Comparison of ENCODE assay signal across 8 cellular contexts in genomic region chr14:89399594-89400068, GRCh38. TPM values are rescaled to one million over a fixed set of nuclear protein-coding genes. Genes with fewer than 3 reads are reported as not detected.
A peak's percentile ranks its signal among the peaks of the same experiment; 100 is the strongest.
DNase-seq lines count a peak whose midpoint lies in the region; ATAC-seq and TF ChIP-seq lines count a peak whose summit lies in the region.

No MANE protein-coding gene starts in this region.

- H3K36me3 ChIP-seq in lower lobe of right lung: peaks cover 12% of the 10 kb centered on the region

- TF ChIP-seq CTCF in brain (conservative IDR thresholded peaks at IDR 0.05) (no peak), lower lobe of right lung (IDR thresholded peaks at IDR 0.05) (no peak)

- peaks cover 36% of the 10 kb centered on the region for H3K4me1 ChIP-seq in lower lobe of right lung

- DNase-seq in Ammon's horn (ENCODE audit: low spot score) (peak; percentile 38), MV-4-11 (lab: John Stamatoyannopoulos, UW) (peak; percentile 61), lower lobe of right lung (no peak), T-helper 9 cell (no peak), kidney glomerular epithelial cell (lab: John Stamatoyannopoulos, UW) (no peak)

- H3K9me3 ChIP-seq in lower lobe of right lung: no peaks in the 10 kb centered on the region

- peaks cover 0 to 3% (median 0%) of the 10 kb centered on the region in 5 experiments for H3K9me3 Mint-ChIP-seq in brain

- no peak overlapping the region for H3K4me3 ChIP-seq in lower lobe of right lung

- intact Hi-C loops in lower lobe of right lung (cut with DNase I): loop anchor here (10.0 kb wide), 1 partner anchor 45 kb away; no protein-coding TSS in a partner anchor

- no peaks in the 10 kb centered on the region for H3K27me3 Mint-ChIP-seq in brain

- H3K27ac ChIP-seq in lower lobe of right lung: no peak overlapping the region

- peak overlapping the region; percentile 78 to 96 (median 90) for H3K27ac Mint-ChIP-seq in brain

- peaks cover 48% of the 10 kb centered on the region for H3K36me3 Mint-ChIP-seq in brain

- H3K27me3 ChIP-seq in lower lobe of right lung (ENCODE audit: low read depth): no peaks in the 10 kb centered on the region

- peak overlapping the region; percentile 60 to 78 (median 72) for H3K4me3 Mint-ChIP-seq in brain

- ATAC-seq in lower lobe of right lung: peak; percentile 42 to 47
- ATAC-seq in HG02759 (IDR thresholded peaks at IDR 0.05; ENCODE audit: unreplicated experiment): no peak
- no peak for ATAC-seq in HG02885 (IDR thresholded peaks at IDR 0.05; ENCODE audit: poor library complexity, unreplicated experiment)

- peaks cover 81% of the 10 kb centered on the region for H3K4me1 Mint-ChIP-seq in brain

RNA-seq across cellular contexts. Expression of gene FOXN3, which starts 17.4 kb away (rescaled TPM):
- polyA plus RNA-seq in brain (ENCODE audit: insufficient read depth, low read depth, low replicate concordance): 46.4 TPM
- 116 TPM for total RNA-seq in lower lobe of right lung

Comparison
In these comparisons a context has a peak if more than half of its experiments do, and no peak if none do; other contexts are left out.
1. DNase-seq: peak in Ammon's horn (single experiment) and MV-4-11 (single experiment); none in lower lobe of right lung (single experiment), T-helper 9 cell (single experiment) and kidney glomerular epithelial cell (single experiment).
2. ATAC-seq: peak in lower lobe of right lung (2 of 2); none in HG02759 (single experiment) and HG02885 (single experiment).